12 cellular contexts compared by ENCODE assay signal in genomic region chr6:111984516-111985201, GRCh38.
DNase-seq lines count a peak whose midpoint lies in the region; ATAC-seq and TF ChIP-seq lines count a peak whose summit lies in the region.
"Had no signal": no experiment of that assay in that cellular context is flagged by ENCODE, and none has a peak within 500 bp of the region (broad histone marks: within the 10 kb centered on the region; RNA-seq: fewer than 3 reads in every experiment).

No MANE protein-coding gene starts in this region.

- H3K27ac ChIP-seq in epithelial cell of prostate (peak overlapping the region; percentile 97), parathyroid adenoma (peak overlapping the region; percentile 15)

- peaks cover 9% of the 10 kb centered on the region for H3K4me1 ChIP-seq in parathyroid adenoma

- in situ Hi-C loops in KBM-7 (cut with MboI; ENCODE audit: low pct_unique_long_range_greater_than_20kb, low sequenced_read_pairs): no loop called here

- no peaks in the 10 kb centered on the region for H3K27me3 ChIP-seq in parathyroid adenoma (ENCODE audit: control insufficient read depth, insufficient read depth, low read length)

- no peaks in the 10 kb centered on the region for H3K79me2 ChIP-seq in parathyroid adenoma

- H3K27me3 Mint-ChIP-seq in T-helper 1 cell treated with Interleukin-12 subunit alpha and Interleukin-12 subunit beta and Interleukin-4 antibody, amounts not matched to agents 30 μg/mL and 1 μg/mL, for 36 hours (ENCODE audit: low read depth): no peaks in the 10 kb centered on the region
- H3K27me3 Mint-ChIP-seq in T-helper 17 cell: no peaks in the 10 kb centered on the region

- peaks cover 3% of the 10 kb centered on the region for H3K36me3 Mint-ChIP-seq in T-helper 1 cell treated with Interleukin-12 subunit alpha and Interleukin-12 subunit beta and Interleukin-4 antibody, amounts not matched to agents 30 μg/mL and 1 μg/mL, for 36 hours (ENCODE audit: low read depth)
- no peaks in the 10 kb centered on the region for H3K36me3 Mint-ChIP-seq in T-helper 17 cell (ENCODE audit: low read depth)

- no peak for TF ChIP-seq CTCF in parathyroid adenoma (IDR thresholded peaks at IDR 0.05)

- H3K9me3 Mint-ChIP-seq in T-helper 1 cell treated with Interleukin-12 subunit alpha and Interleukin-12 subunit beta and Interleukin-4 antibody, amounts not matched to agents 30 μg/mL and 1 μg/mL, for 36 hours: no peaks in the 10 kb centered on the region

- H3K4me3 Mint-ChIP-seq in T-helper 1 cell treated with Interleukin-12 subunit alpha and Interleukin-12 subunit beta and Interleukin-4 antibody, amounts not matched to agents 30 μg/mL and 1 μg/mL, for 36 hours: no peak overlapping the region
- no peak overlapping the region for H3K4me3 Mint-ChIP-seq in T-helper 17 cell
- H3K4me3 Mint-ChIP-seq: neural crest cell had no signal

- no peak overlapping the region for H3K4me2 ChIP-seq in parathyroid adenoma (ENCODE audit: low read length)

- H3K36me3 ChIP-seq in parathyroid adenoma (ENCODE audit: control insufficient read depth, insufficient read depth, low read length): no peaks in the 10 kb centered on the region

- no peak for ATAC-seq in T-helper 17 cell
- ATAC-seq: left cardiac atrium had no signal

- no peak for DNase-seq in T-helper 1 cell
- no peak for DNase-seq in T-helper 17 cell
- DNase-seq in epithelial cell of prostate (ENCODE audit: low read depth, low spot score): no peak
- DNase-seq in NCI-H2029 treated with DMSO at 0.1 percent for 48 hours (lab: John Stamatoyannopoulos, UW): no peak
- no peak for DNase-seq in KBM-7
- DNase-seq in medulla oblongata (ENCODE audit: extremely low spot score): no peak
- DNase-seq: effector CD8-positive, alpha-beta T cell; left cardiac atrium; NCI-H1092 treated with DMSO at 0.1 percent for 48 hours had no signal

- H3K9ac ChIP-seq in parathyroid adenoma: no peak overlapping the region

- no peak overlapping the region for H3K4me3 ChIP-seq in parathyroid adenoma (ENCODE audit: low read depth, low read length)

- peaks cover 49% of the 10 kb centered on the region for H3K4me1 Mint-ChIP-seq in T-helper 1 cell treated with Interleukin-12 subunit alpha and Interleukin-12 subunit beta and Interleukin-4 antibody, amounts not matched to agents 30 μg/mL and 1 μg/mL, for 36 hours (ENCODE audit: low read depth)
- peaks cover 35% of the 10 kb centered on the region for H3K4me1 Mint-ChIP-seq in T-helper 17 cell

- H3K9me3 ChIP-seq in T-helper 17 cell (ENCODE audit: control insufficient read depth, low read length, poor library complexity, severe bottlenecking) (no peaks in the 10 kb centered on the region), parathyroid adenoma (ENCODE audit: control insufficient read depth, low read length) (no peaks in the 10 kb centered on the region)

- H2AFZ ChIP-seq in parathyroid adenoma: peak overlapping the region; percentile 71

- H3K27ac Mint-ChIP-seq in T-helper 1 cell treated with Interleukin-12 subunit alpha and Interleukin-12 subunit beta and Interleukin-4 antibody, amounts not matched to agents 30 μg/mL and 1 μg/mL, for 36 hours: peak overlapping the region; percentile 3
- H3K27ac Mint-ChIP-seq in T-helper 17 cell: peak overlapping the region; percentile 9
